8 cellular contexts compared by ENCODE assay signal in genomic region chr13:73835138-73835721, GRCh38.
DNase-seq lines count a peak whose midpoint lies in the region; ATAC-seq and TF ChIP-seq lines count a peak whose summit lies in the region.

No MANE protein-coding gene starts in this region.

- peak; percentile 41 for DNase-seq in DMS53 (lab: John Stamatoyannopoulos, UW)
- DNase-seq in Karpas-422: peak; percentile 90
- DNase-seq in SW480 (ENCODE audit: low spot score): peak; percentile 51
- DNase-seq in foreskin keratinocyte: peak; percentile 5 to 35
- DNase-seq in renal cortical epithelial cell (ENCODE audit: low read depth): peak; percentile 63
- DNase-seq in T-helper 2 cell treated with Interferon-gamma antibody and Interleukin-4, amounts not matched to agents 5 μg/mL and 100 μg/mL, for 36 hours (ENCODE audit: low spot score): no peak
- DNase-seq in NOMO-1 treated with DMSO at 0.1 percent for 48 hours (lab: John Stamatoyannopoulos, UW; ENCODE audit: unreplicated experiment): no peak

- H3K27me3 ChIP-seq in Karpas-422 (ENCODE audit: low read length) (no peaks in the 10 kb centered on the region), foreskin keratinocyte (no peaks in the 10 kb centered on the region)

- no peak overlapping the region for H3K4me3 Mint-ChIP-seq in T-helper 2 cell treated with Interferon-gamma antibody and Interleukin-4, amounts not matched to agents 5 μg/mL and 100 μg/mL, for 36 hours

- H4K20me1 ChIP-seq in Karpas-422 (ENCODE audit: insufficient read depth, low read depth, low read length): no peaks in the 10 kb centered on the region

- peak; percentile 75 for TF ChIP-seq CTCF in foreskin keratinocyte (conservative IDR thresholded peaks at IDR 0.05)

- H3K27ac Mint-ChIP-seq in T-helper 2 cell treated with Interferon-gamma antibody and Interleukin-4, amounts not matched to agents 5 μg/mL and 100 μg/mL, for 36 hours: no peak overlapping the region

- no peaks in the 10 kb centered on the region for H3K9me2 ChIP-seq in Karpas-422 (replicated peaks; ENCODE audit: insufficient read depth, low read length)

- ATAC-seq in GM19397 (IDR thresholded peaks at IDR 0.05; ENCODE audit: unreplicated experiment) (peak; percentile 44), foreskin keratinocyte (peak; percentile 59)

- H3K36me3 Mint-ChIP-seq in T-helper 2 cell treated with Interferon-gamma antibody and Interleukin-4, amounts not matched to agents 5 μg/mL and 100 μg/mL, for 36 hours (ENCODE audit: low read depth): no peaks in the 10 kb centered on the region

- peaks cover 88% of the 10 kb centered on the region for H3K79me2 ChIP-seq in Karpas-422 (ENCODE audit: low read length)

- no peak overlapping the region for H3K4me3 ChIP-seq in Karpas-422 (ENCODE audit: low read length)

- no peaks in the 10 kb centered on the region for H3K36me3 ChIP-seq in Karpas-422 (ENCODE audit: insufficient read depth, low read length)

- no peaks in the 10 kb centered on the region for H3K27me3 Mint-ChIP-seq in T-helper 2 cell treated with Interferon-gamma antibody and Interleukin-4, amounts not matched to agents 5 μg/mL and 100 μg/mL, for 36 hours (ENCODE audit: low read depth)

- H3K27ac ChIP-seq in Karpas-422 (ENCODE audit: low read length) (peak overlapping the region; percentile 60), foreskin keratinocyte (no peak overlapping the region)

- H3K9ac ChIP-seq in Karpas-422 (ENCODE audit: low read length): no peak overlapping the region

- no peak overlapping the region for H2AFZ ChIP-seq in Karpas-422 (ENCODE audit: low read length)

- peaks cover 10% of the 10 kb centered on the region for H3K4me1 Mint-ChIP-seq in T-helper 2 cell treated with Interferon-gamma antibody and Interleukin-4, amounts not matched to agents 5 μg/mL and 100 μg/mL, for 36 hours (ENCODE audit: low read depth)

- H3K9me3 Mint-ChIP-seq in T-helper 2 cell treated with Interferon-gamma antibody and Interleukin-4, amounts not matched to agents 5 μg/mL and 100 μg/mL, for 36 hours: no peaks in the 10 kb centered on the region

- H3K4me2 ChIP-seq in Karpas-422 (ENCODE audit: low read depth, low read length, poor library complexity, severe bottlenecking): peak overlapping the region; percentile 35

- H3K4me1 ChIP-seq in Karpas-422 (ENCODE audit: low read length) (peaks cover 84% of the 10 kb centered on the region), foreskin keratinocyte (no peaks in the 10 kb centered on the region)

- H3K9me3 ChIP-seq in Karpas-422 (ENCODE audit: low read length): no peaks in the 10 kb centered on the region

Comparison
In these comparisons a context has a peak if more than half of its experiments do, and no peak if none do; other contexts are left out.
1. DNase-seq: peak in DMS53 (single experiment), Karpas-422 (single experiment), SW480 (single experiment), foreskin keratinocyte (2 of 2) and renal cortical epithelial cell (single experiment); none in T-helper 2 cell treated with Interferon-gamma antibody and Interleukin-4, amounts not matched to agents 5 μg/mL and 100 μg/mL, for 36 hours (single experiment) and NOMO-1 treated with DMSO at 0.1 percent for 48 hours (single experiment).